In genomic region chr11:119316017-119316728, GRCh38 we compare ENCODE assay signal across 8 cellular contexts. TPM values are rescaled to one million over a fixed set of nuclear protein-coding genes. Genes with fewer than 3 reads are reported as not detected.
DNase-seq lines count a peak whose midpoint lies in the region; ATAC-seq, FAIRE-seq and TF ChIP-seq lines count a peak whose summit lies in the region.

No MANE protein-coding gene starts in this region.

- DNase-seq in EH (ENCODE audit: low read depth) (peak; percentile 44), NCI-H128 (lab: John Stamatoyannopoulos, UW; ENCODE audit: unreplicated experiment) (peak; percentile 29), K562 (ENCODE audit: extremely low read depth in 1 of 4, low spot score in 3 of 4) (peak in 3 of 4 experiments; percentile 28 to 55 (median 50)), kidney epithelial cell (ENCODE audit: low read depth) (no peak), LoVo (ENCODE audit: low spot score) (no peak), UCSD-AML1 (lab: John Stamatoyannopoulos, UW; ENCODE audit: unreplicated experiment) (no peak)
- no peak for DNase-seq in stimulated activated effector memory CD8-positive, alpha-beta T cell treated with anti-CD3 and anti-CD28 coated beads, Interleukin-12 subunit alpha, Interleukin-12 subunit beta, amount 100 ng/mL, for 72 hours (ENCODE audit: low spot score in 2 of 2)

- in situ Hi-C loops in K562 (cut with MboI): no loop called here

- 0 out of 2 replicates have a peak, but pooled peaks cover 6% of the 10 kb centered on the region for H4K20me1 ChIP-seq in K562 (replicated peaks; ENCODE audit: control insufficient read depth, insufficient read depth, low read length)

- peak overlapping the region; percentile 77 for H3K4me3 Mint-ChIP-seq in stimulated activated effector memory CD8-positive, alpha-beta T cell treated with anti-CD3 and anti-CD28 coated beads, Interleukin-12 subunit alpha, Interleukin-12 subunit beta, amount 100 ng/mL, for 72 hours

- H2AFZ ChIP-seq in K562 (ENCODE audit: low read depth, low read length): peak overlapping the region; percentile 80

- no peak for TF ChIP-seq CTCF in K562 (IDR thresholded peaks at IDR 0.05 in 2 of 3, conservative IDR thresholded peaks at IDR 0.05 in 1 of 3; ENCODE audit: insufficient read depth in 2 of 3, low read depth in 1 of 3, low read length in 3 of 3)
- TF ChIP-seq CTCF in kidney epithelial cell (IDR thresholded peaks at IDR 0.05; ENCODE audit: insufficient read depth, low read length, poor library complexity, severe bottlenecking): no peak

- H3K4me3 ChIP-seq in K562 (peak overlapping the region; percentile 56), kidney epithelial cell (ENCODE audit: low read depth, low read length) (peak overlapping the region; percentile 75)

- BruUV-seq in K562 (replicated peaks; lab: Mats Ljungman, UMichigan): TSS peak; percentile 59

- no peak for FAIRE-seq in K562 (lab: Jason Lieb, UNC)

- intact Hi-C loops in K562 (cut with micrococcal nuclease): loop anchor here (5.0 kb wide), 1 partner anchor 404 kb away; no protein-coding TSS in a partner anchor

- no peaks in the 10 kb centered on the region for H3K9me1 ChIP-seq in K562 (ENCODE audit: control insufficient read depth, insufficient read depth, low read length)

- H3K4me1 ChIP-seq in K562 (replicated peaks in 1 of 2; ENCODE audit: control insufficient read depth in 2 of 2, insufficient read depth in 2 of 2, low read length in 2 of 2): peaks cover 43 to 67% of the 10 kb centered on the region in 2 experiments

- peaks cover 29% of the 10 kb centered on the region; the same call in 2 of the 3 replicates for H3K79me2 ChIP-seq in K562 (ENCODE audit: control insufficient read depth, insufficient read depth, low read length)

- H3K4me1 Mint-ChIP-seq in stimulated activated effector memory CD8-positive, alpha-beta T cell treated with anti-CD3 and anti-CD28 coated beads, Interleukin-12 subunit alpha, Interleukin-12 subunit beta, amount 100 ng/mL, for 72 hours: peaks cover 36% of the 10 kb centered on the region

- POLR2A ChIA-PET in K562 (lab: Yijun Ruan, JAX): interaction anchor here (0.6 to 1.9 kb wide), 10 partner anchors 9 to 407 kb away, joined by 3 to 7 read pairs (median 3); partner anchors contain the start of gene RNF26

- H3K27ac Mint-ChIP-seq in stimulated activated effector memory CD8-positive, alpha-beta T cell treated with anti-CD3 and anti-CD28 coated beads, Interleukin-12 subunit alpha, Interleukin-12 subunit beta, amount 100 ng/mL, for 72 hours: peak overlapping the region; percentile 73

- H3K36me3 ChIP-seq in K562 (ENCODE audit: control insufficient read depth, insufficient read depth, low read length) (peaks cover 36% of the 10 kb centered on the region; the same call in 2 of the 3 replicates), kidney epithelial cell (ENCODE audit: control insufficient read depth, insufficient read depth, low read length) (no peaks in the 10 kb centered on the region)

- no peak for TF ChIP-seq POLR2A in K562 (conservative IDR thresholded peaks at IDR 0.05)

- H3K4me2 ChIP-seq in K562 (ENCODE audit: insufficient read depth, low read length): peak overlapping the region; percentile 72

- ATAC-seq in K562 (no peak), GM21529 (IDR thresholded peaks at IDR 0.05; ENCODE audit: unreplicated experiment) (no peak)
- ATAC-seq in stimulated activated effector memory CD8-positive, alpha-beta T cell treated with anti-CD3 and anti-CD28 coated beads, Interleukin-12 subunit alpha, Interleukin-12 subunit beta, amount 100 ng/mL, for 72 hours: no peak

- WGBS in K562 (ENCODE audit: insufficient coverage, low coverage, missing lambda C conversion rate): 44% methylated on average over 36 of the region's 46 CpGs

- H3K9me3 Mint-ChIP-seq in stimulated activated effector memory CD8-positive, alpha-beta T cell treated with anti-CD3 and anti-CD28 coated beads, Interleukin-12 subunit alpha, Interleukin-12 subunit beta, amount 100 ng/mL, for 72 hours: no peaks in the 10 kb centered on the region

- CTCF ChIA-PET in K562 (lab: Yijun Ruan, JAX; ENCODE audit: low intra/inter-chr PET ratio): no interaction called here

- peaks cover 11% of the 10 kb centered on the region for H3K36me3 Mint-ChIP-seq in stimulated activated effector memory CD8-positive, alpha-beta T cell treated with anti-CD3 and anti-CD28 coated beads, Interleukin-12 subunit alpha, Interleukin-12 subunit beta, amount 100 ng/mL, for 72 hours

- H3K9me3 ChIP-seq in K562 (replicated peaks; ENCODE audit: control insufficient read depth, insufficient read depth, low read depth, low read length): no peaks in the 10 kb centered on the region

- H3K27ac ChIP-seq in K562 (ENCODE audit: extremely low read depth, low read depth, low read length): peak overlapping the region; percentile 71; the same call in 1 of the 3 replicates

- no peak for TF ChIP-seq RAD21 in K562 (CRISPR knock-in tag; conservative IDR thresholded peaks at IDR 0.05 in 1 of 2, IDR thresholded peaks at IDR 0.05 in 1 of 2)

- no peaks in the 10 kb centered on the region; a peak in 1 of 5 replicates for H3K27me3 ChIP-seq in K562 (ENCODE audit: control insufficient read depth in 2 of 2, insufficient read depth in 2 of 2, low read length in 2 of 2)
- H3K27me3 ChIP-seq in kidney epithelial cell (ENCODE audit: control insufficient read depth, insufficient read depth, low read length): no peaks in the 10 kb centered on the region

- TF ChIP-seq EP300 in K562 (IDR thresholded peaks at IDR 0.05; ENCODE audit: low read length): no peak

- peak overlapping the region; percentile 65 to 84 for H3K9ac ChIP-seq in K562 (ENCODE audit: insufficient read depth in 1 of 2, low read depth in 2 of 2, low read length in 2 of 2)

RNA-seq across cellular contexts. Expression of gene MCAM, which starts 0.8 kb away (rescaled TPM):
- 64.2 and 225 TPM in 2 replicates for total RNA-seq in K562 (2011; cell fraction: chromatin; rRNA removed; ENCODE audit: low replicate concordance)
- 163 and 199 TPM in 2 replicates for total RNA-seq in K562 (2011; cell fraction: nucleolus; rRNA removed)
- total RNA-seq in K562 (2011; cell fraction: nucleoplasm; rRNA removed): 109 and 119 TPM in 2 replicates
- total RNA-seq in K562 (2014; rRNA removed) (79.0 and 79.5 TPM in 2 replicates), K562 (2014; rRNA removed; fragmentation: Illumina TruSeq; extraction: Trizol) (33.1 and 35.6 TPM in 2 replicates), K562 (2015; rRNA removed; fragmentation: Illumina TruSeq; extraction: Trizol) (25.8 and 27.1 TPM in 2 replicates), K562 (2021) (69.1 and 87.0 TPM in 2 replicates), kidney epithelial cell (563 and 601 TPM in 2 replicates)
- polyA plus RNA-seq in K562 (2011; rRNA removed) (38.0 and 53.6 TPM in 2 replicates), K562 (2014; fragmentation: Illumina TruSeq; extraction: Trizol) (68.2 and 101 TPM in 2 replicates), K562 (2014; fragmentation: Nextera tagmentation; extraction: Ambion mirVana) (10 to 100 TPM; 14.7 to 15.6 TPM), K562 (2014; rRNA removed) (57.5 and 118 TPM in 2 replicates)
- 86.7 and 421 TPM in 2 replicates for polyA plus RNA-seq in K562 (2011; cell fraction: cytosol; rRNA removed)
- polyA plus RNA-seq in K562 (2011; cell fraction: nucleus; rRNA removed): 37.8 and 96.0 TPM in 2 replicates
- 36.5 and 57.4 TPM in 2 replicates for polyA plus RNA-seq in K562 (2012)
- 17.7 and 42.5 TPM in 2 replicates for polyA minus RNA-seq in K562 (2011; rRNA and poly(A)+ RNA removed)
- polyA minus RNA-seq in K562 (2011; cell fraction: cytosol; rRNA and poly(A)+ RNA removed): 43.6 and 63.5 TPM in 2 replicates
- polyA minus RNA-seq in K562 (2011; cell fraction: nucleus; rRNA and poly(A)+ RNA removed): 33.2 and 52.1 TPM in 2 replicates

RNA-seq across cellular contexts. Expression of gene RNF26, which starts 18.2 kb away (rescaled TPM):
- 18.1 and 52.5 TPM in 2 replicates for total RNA-seq in K562 (2011; cell fraction: chromatin; rRNA removed; ENCODE audit: low replicate concordance)
- 71.2 and 72.0 TPM in 2 replicates for total RNA-seq in K562 (2011; cell fraction: nucleolus; rRNA removed)
- 65.0 and 76.6 TPM in 2 replicates for total RNA-seq in K562 (2011; cell fraction: nucleoplasm; rRNA removed)
- 7.3 and 10.0 TPM in 2 replicates for total RNA-seq in K562 (2014; rRNA removed)
- total RNA-seq in K562 (2014; rRNA removed; fragmentation: Illumina TruSeq; extraction: Trizol): 8.7 and 9.3 TPM in 2 replicates
- 12.7 and 13.9 TPM in 2 replicates for total RNA-seq in K562 (2015; rRNA removed; fragmentation: Illumina TruSeq; extraction: Trizol)
- total RNA-seq in K562 (2021): 50.0 and 53.6 TPM in 2 replicates
- polyA plus RNA-seq in K562 (2011; rRNA removed): 16.3 and 27.7 TPM in 2 replicates
- 48.6 and 60.9 TPM in 2 replicates for polyA plus RNA-seq in K562 (2011; cell fraction: cytosol; rRNA removed)
- polyA plus RNA-seq in K562 (2011; cell fraction: nucleus; rRNA removed): 20.0 and 26.8 TPM in 2 replicates
- polyA plus RNA-seq in K562 (2012): 40.1 and 40.8 TPM in 2 replicates
- 39.5 and 48.8 TPM in 2 replicates for polyA plus RNA-seq in K562 (2014; fragmentation: Illumina TruSeq; extraction: Trizol)
- polyA plus RNA-seq in K562 (2014; fragmentation: Nextera tagmentation; extraction: Ambion mirVana): 1 to 10 TPM; 5.3 to 8.4 TPM
- 25.9 and 26.7 TPM in 2 replicates for polyA plus RNA-seq in K562 (2014; rRNA removed)
- 24.3 and 29.3 TPM in 2 replicates for polyA minus RNA-seq in K562 (2011; rRNA and poly(A)+ RNA removed)
- polyA minus RNA-seq in K562 (2011; cell fraction: cytosol; rRNA and poly(A)+ RNA removed): 44.8 and 51.4 TPM in 2 replicates
- polyA minus RNA-seq in K562 (2011; cell fraction: nucleus; rRNA and poly(A)+ RNA removed): 19.1 and 29.9 TPM in 2 replicates
- 17.8 and 20.5 TPM in 2 replicates for total RNA-seq in kidney epithelial cell

RNA-seq across cellular contexts. Expression of gene C1QTNF5, which starts 24.5 kb away (rescaled TPM):
- 0.95 TPM in 1 of 2 replicates, not detected in the other for total RNA-seq in K562 (2011; cell fraction: chromatin; rRNA removed; ENCODE audit: low replicate concordance)
- 1.1 and 1.2 TPM in 2 replicates for total RNA-seq in K562 (2011; cell fraction: nucleolus; rRNA removed)
- total RNA-seq in K562 (2011; cell fraction: nucleoplasm; rRNA removed): 0.88 TPM in 1 of 2 replicates, not detected in the other
- total RNA-seq in K562 (2014; rRNA removed) (0.18 and 0.82 TPM in 2 replicates), K562 (2014; rRNA removed; fragmentation: Illumina TruSeq; extraction: Trizol) (0.13 and 0.18 TPM in 2 replicates), K562 (2015; rRNA removed; fragmentation: Illumina TruSeq; extraction: Trizol) (0.22 TPM in 1 of 2 replicates, not detected in the other), K562 (2021) (0.47 and 0.65 TPM in 2 replicates), kidney epithelial cell (2.9 and 6.2 TPM in 2 replicates)
- polyA plus RNA-seq in K562 (2011; rRNA removed) (0.35 and 0.41 TPM in 2 replicates), K562 (2014; fragmentation: Illumina TruSeq; extraction: Trizol) (0.19 and 0.25 TPM in 2 replicates), K562 (2014; fragmentation: Nextera tagmentation; extraction: Ambion mirVana) (under 1 TPM in 1 of 2 experiments, not detected in 1; 0.07 TPM), K562 (2014; rRNA removed) (0.45 and 0.76 TPM in 2 replicates)
- 0.46 and 1.2 TPM in 2 replicates for polyA plus RNA-seq in K562 (2011; cell fraction: cytosol; rRNA removed)
- 1.4 and 1.5 TPM in 2 replicates for polyA plus RNA-seq in K562 (2011; cell fraction: nucleus; rRNA removed)
- 0.35 and 0.79 TPM in 2 replicates for polyA plus RNA-seq in K562 (2012)
- 0.12 TPM in 1 of 2 replicates, not detected in the other for polyA minus RNA-seq in K562 (2011; rRNA and poly(A)+ RNA removed)
- polyA minus RNA-seq in K562 (2011; cell fraction: cytosol; rRNA and poly(A)+ RNA removed): not detected in 2 replicates
- 0.44 and 0.54 TPM in 2 replicates for polyA minus RNA-seq in K562 (2011; cell fraction: nucleus; rRNA and poly(A)+ RNA removed)

RNA-seq across cellular contexts. Expression of gene MFRP, which starts 30.3 kb away (rescaled TPM):
- total RNA-seq in K562 (2011; cell fraction: chromatin; rRNA removed; ENCODE audit: low replicate concordance): not detected in 2 replicates
- not detected in 2 replicates for total RNA-seq in K562 (2011; cell fraction: nucleolus; rRNA removed)
- not detected in 2 replicates for total RNA-seq in K562 (2011; cell fraction: nucleoplasm; rRNA removed)
- not detected in 2 replicates for total RNA-seq in K562 (2014; rRNA removed)
- not detected in 2 replicates for total RNA-seq in K562 (2014; rRNA removed; fragmentation: Illumina TruSeq; extraction: Trizol)
- total RNA-seq in K562 (2015; rRNA removed; fragmentation: Illumina TruSeq; extraction: Trizol): not detected in 2 replicates
- not detected in 2 replicates for total RNA-seq in K562 (2021)
- polyA plus RNA-seq in K562 (2011; rRNA removed): not detected in 2 replicates
- not detected in 2 replicates for polyA plus RNA-seq in K562 (2011; cell fraction: cytosol; rRNA removed)
- not detected in 2 replicates for polyA plus RNA-seq in K562 (2011; cell fraction: nucleus; rRNA removed)
- not detected in 2 replicates for polyA plus RNA-seq in K562 (2012)
- not detected in 2 replicates for polyA plus RNA-seq in K562 (2014; fragmentation: Illumina TruSeq; extraction: Trizol)
- not detected for polyA plus RNA-seq in K562 (2014; fragmentation: Nextera tagmentation; extraction: Ambion mirVana)
- polyA plus RNA-seq in K562 (2014; rRNA removed): not detected in 2 replicates
- polyA minus RNA-seq in K562 (2011; rRNA and poly(A)+ RNA removed): not detected in 2 replicates
- not detected in 2 replicates for polyA minus RNA-seq in K562 (2011; cell fraction: cytosol; rRNA and poly(A)+ RNA removed)
- not detected in 2 replicates for polyA minus RNA-seq in K562 (2011; cell fraction: nucleus; rRNA and poly(A)+ RNA removed)
- total RNA-seq in kidney epithelial cell: not detected in 2 replicates

Comparison
In these comparisons a context has a peak if more than half of its experiments do, and no peak if none do; other contexts are left out.
1. DNase-seq: peak in EH (single experiment), NCI-H128 (single experiment) and K562 (3 of 4); none in kidney epithelial cell (single experiment), stimulated activated effector memory CD8-positive, alpha-beta T cell treated with anti-CD3 and anti-CD28 coated beads, Interleukin-12 subunit alpha, Interleukin-12 subunit beta, amount 100 ng/mL, for 72 hours (0 of 2), LoVo (single experiment) and UCSD-AML1 (single experiment).